Comparison of ENCODE assay signal across 19 cellular contexts in genomic region chr2:102158336-102158735, GRCh38. TPM values are rescaled to one million over a fixed set of nuclear protein-coding genes. Genes with fewer than 3 reads are reported as not detected.
"Had no signal": no experiment of that assay in that cellular context is flagged by ENCODE, and none has a peak within 500 bp of the region (broad histone marks: within the 10 kb centered on the region; RNA-seq: fewer than 3 reads in every experiment).

No MANE protein-coding gene starts in this region.

- H3K27ac ChIP-seq: coronary artery, dorsolateral prefrontal cortex, suprapubic skin had no signal

- FAIRE-seq: small intestine had no signal

- ATAC-seq: esophagus mucosa; gastrocnemius medialis; left colon; left ventricle myocardium superior; naive thymus-derived CD4-positive, alpha-beta T cell; stimulated activated effector memory CD8-positive, alpha-beta T cell treated with anti-CD3 and anti-CD28 coated beads, Interleukin-12 subunit alpha, Interleukin-12 subunit beta, amount 100 ng/mL, for 72 hours; upper lobe of right lung had no signal

- H3K4me3 ChIP-seq: coronary artery, dorsolateral prefrontal cortex, gastrocnemius medialis, suprapubic skin, thyroid gland, upper lobe of right lung had no signal

- H3K9me3 ChIP-seq: gastrocnemius medialis, suprapubic skin, thyroid gland, upper lobe of right lung had no signal

- H3K9me3 Mint-ChIP-seq: nephron progenitor cell had no signal

- H3K4me3 Mint-ChIP-seq: naive thymus-derived CD4-positive, alpha-beta T cell; nephron progenitor cell; stimulated activated effector memory CD8-positive, alpha-beta T cell treated with anti-CD3 and anti-CD28 coated beads, Interleukin-12 subunit alpha, Interleukin-12 subunit beta, amount 100 ng/mL, for 72 hours had no signal

- H3K27ac Mint-ChIP-seq: nephron progenitor cell; stimulated activated effector memory CD8-positive, alpha-beta T cell treated with anti-CD3 and anti-CD28 coated beads, Interleukin-12 subunit alpha, Interleukin-12 subunit beta, amount 100 ng/mL, for 72 hours had no signal

- H3K36me3 Mint-ChIP-seq: stimulated activated effector memory CD8-positive, alpha-beta T cell treated with anti-CD3 and anti-CD28 coated beads, Interleukin-12 subunit alpha, Interleukin-12 subunit beta, amount 100 ng/mL, for 72 hours had no signal

- H3K4me1 Mint-ChIP-seq: stimulated activated effector memory CD8-positive, alpha-beta T cell treated with anti-CD3 and anti-CD28 coated beads, Interleukin-12 subunit alpha, Interleukin-12 subunit beta, amount 100 ng/mL, for 72 hours had no signal

- H3K27me3 Mint-ChIP-seq: naive thymus-derived CD4-positive, alpha-beta T cell had no signal

- H3K27me3 ChIP-seq: dorsolateral prefrontal cortex, gastrocnemius medialis, suprapubic skin, thyroid gland, upper lobe of right lung had no signal

- DNase-seq: central memory CD4-positive, alpha-beta T cell; dorsolateral prefrontal cortex; effector CD8-positive, alpha-beta T cell; gastrocnemius medialis; left colon; left ventricle myocardium superior; naive thymus-derived CD4-positive, alpha-beta T cell; nephron progenitor cell; right cardiac atrium; small intestine; stimulated activated CD4-positive, alpha-beta T cell treated with anti-CD3 and anti-CD28 coated beads, Interleukin-4, amount 100 ng/mL, for 1 hour; stimulated activated CD8-positive, alpha-beta memory T cell treated with anti-CD3 and anti-CD28 coated beads, Interleukin-4, amount 100 ng/mL, for 48 hours; stimulated activated naive CD8-positive, alpha-beta T cell treated with anti-CD3 and anti-CD28 coated beads, Interleukin-15, Interleukin-2, amounts not matched to agents 100 U/mL and 50 U/mL, for 24 hours; thyroid gland; upper lobe of right lung had no signal

RNA-seq across cellular contexts. Expression of gene IL1R1, which starts 15.8 kb away (rescaled TPM):
- polyA plus RNA-seq: naive thymus-derived CD4-positive, alpha-beta T cell had no signal

RNA-seq across cellular contexts. Expression of gene IL1RL2, which starts 28.5 kb away (rescaled TPM):
- total RNA-seq: left ventricle myocardium superior had no signal
- polyA plus RNA-seq: naive thymus-derived CD4-positive, alpha-beta T cell had no signal
